In genomic region chr3:27590437-27591320, GRCh38 we compare ENCODE assay signal across 8 cellular contexts.
DNase-seq lines count a peak whose midpoint lies in the region; ATAC-seq and TF ChIP-seq lines count a peak whose summit lies in the region.

No MANE protein-coding gene starts in this region.

- peak overlapping the region; percentile 18 for H3K4me3 Mint-ChIP-seq in dendritic cell treated with granulocyte-macrophage colony-stimulating factor and Interleukin-4, amounts not matched to agents 40 ng/mL and 50 ng/mL, for 4 days

- no peak for TF ChIP-seq CTCF in OCI-LY3 (IDR thresholded peaks at IDR 0.05; ENCODE audit: low read depth, low read length)

- no peaks in the 10 kb centered on the region for H3K27me3 ChIP-seq in OCI-LY3 (ENCODE audit: low read depth, low read length)
- no peaks in the 10 kb centered on the region for H3K27me3 ChIP-seq in muscle layer of duodenum (ENCODE audit: low read depth, low read length)

- ATAC-seq in GM21447 (IDR thresholded peaks at IDR 0.05; ENCODE audit: unreplicated experiment) = no peak
- no peak for ATAC-seq in GM21423 (IDR thresholded peaks at IDR 0.05; ENCODE audit: unreplicated experiment)

- peaks cover 45% of the 10 kb centered on the region for H3K4me1 Mint-ChIP-seq in dendritic cell treated with granulocyte-macrophage colony-stimulating factor and Interleukin-4, amounts not matched to agents 40 ng/mL and 50 ng/mL, for 4 days (ENCODE audit: low read depth)

- H2AFZ ChIP-seq in OCI-LY3 (ENCODE audit: low read depth, low read length) = peak overlapping the region; percentile 16; the same call in 1 of the 2 replicates

- no peaks in the 10 kb centered on the region for H3K27me3 Mint-ChIP-seq in dendritic cell treated with granulocyte-macrophage colony-stimulating factor and Interleukin-4, amounts not matched to agents 40 ng/mL and 50 ng/mL, for 4 days

- intact Hi-C loops in dendritic cell treated with granulocyte-macrophage colony-stimulating factor and Interleukin-4, amounts not matched to agents 40 ng/mL and 50 ng/mL, for 4 days (cut with micrococcal nuclease) = loop anchor here (2.0 to 5.0 kb wide), 2 partner anchors 77 to 108 kb away; no protein-coding TSS in a partner anchor

- H3K27ac Mint-ChIP-seq in dendritic cell treated with granulocyte-macrophage colony-stimulating factor and Interleukin-4, amounts not matched to agents 40 ng/mL and 50 ng/mL, for 4 days = peak overlapping the region; percentile 92

- no peaks in the 10 kb centered on the region for H3K9me3 ChIP-seq in OCI-LY3 (ENCODE audit: insufficient read depth, low read length)
- H3K9me3 ChIP-seq in muscle layer of duodenum (ENCODE audit: control insufficient read depth in 1 of 2, low read length in 2 of 2) = no peaks in the 10 kb centered on the region

- peak overlapping the region; percentile 38 for H3K4me2 ChIP-seq in OCI-LY3 (ENCODE audit: low read length)

- DNase-seq in Daoy (ENCODE audit: low read depth) (peak; percentile 48), SK-N-DZ (ENCODE audit: low spot score) (no peak), NCI-H187 (lab: John Stamatoyannopoulos, UW) (no peak)

- no peaks in the 10 kb centered on the region for H3K9me3 Mint-ChIP-seq in dendritic cell treated with granulocyte-macrophage colony-stimulating factor and Interleukin-4, amounts not matched to agents 40 ng/mL and 50 ng/mL, for 4 days

- H3K4me1 ChIP-seq in OCI-LY3 (ENCODE audit: low read length) = peaks cover 40% of the 10 kb centered on the region
- peaks cover 8 to 20% of the 10 kb centered on the region in 2 donors for H3K4me1 ChIP-seq in muscle layer of duodenum (ENCODE audit: control insufficient read depth in 1 of 2, insufficient read depth in 2 of 2, low read length in 2 of 2)

- H3K4me3 ChIP-seq in OCI-LY3 (ENCODE audit: low read length) (peak overlapping the region; percentile 2; the same call in 1 of the 2 replicates), muscle layer of duodenum (ENCODE audit: low read depth in 1 of 2, low read length in 2 of 2) (peak overlapping the region; percentile 1 to 16)

- no peak overlapping the region for H3K27ac ChIP-seq in OCI-LY3 (ENCODE audit: low read length)
- H3K27ac ChIP-seq in muscle layer of duodenum (ENCODE audit: low read length) = peak overlapping the region; percentile 28

- H3K36me3 ChIP-seq in OCI-LY3 (replicated peaks; ENCODE audit: low read depth, low read length) = no peaks in the 10 kb centered on the region
- H3K36me3 ChIP-seq in muscle layer of duodenum (ENCODE audit: control insufficient read depth in 1 of 2, insufficient read depth in 2 of 2, low read length in 2 of 2) = no peaks in the 10 kb centered on the region

- H3K9ac ChIP-seq in OCI-LY3 (ENCODE audit: low read length) = no peak overlapping the region

- H3K36me3 Mint-ChIP-seq in dendritic cell treated with granulocyte-macrophage colony-stimulating factor and Interleukin-4, amounts not matched to agents 40 ng/mL and 50 ng/mL, for 4 days (ENCODE audit: low read depth) = no peaks in the 10 kb centered on the region

- H4K20me1 ChIP-seq in OCI-LY3 (ENCODE audit: insufficient read depth, low read length) = no peaks in the 10 kb centered on the region

- H3K79me2 ChIP-seq in OCI-LY3 (ENCODE audit: low read length) = no peaks in the 10 kb centered on the region
